Comparison of ENCODE assay signal across 8 cellular contexts in the genomic region with DNA sequence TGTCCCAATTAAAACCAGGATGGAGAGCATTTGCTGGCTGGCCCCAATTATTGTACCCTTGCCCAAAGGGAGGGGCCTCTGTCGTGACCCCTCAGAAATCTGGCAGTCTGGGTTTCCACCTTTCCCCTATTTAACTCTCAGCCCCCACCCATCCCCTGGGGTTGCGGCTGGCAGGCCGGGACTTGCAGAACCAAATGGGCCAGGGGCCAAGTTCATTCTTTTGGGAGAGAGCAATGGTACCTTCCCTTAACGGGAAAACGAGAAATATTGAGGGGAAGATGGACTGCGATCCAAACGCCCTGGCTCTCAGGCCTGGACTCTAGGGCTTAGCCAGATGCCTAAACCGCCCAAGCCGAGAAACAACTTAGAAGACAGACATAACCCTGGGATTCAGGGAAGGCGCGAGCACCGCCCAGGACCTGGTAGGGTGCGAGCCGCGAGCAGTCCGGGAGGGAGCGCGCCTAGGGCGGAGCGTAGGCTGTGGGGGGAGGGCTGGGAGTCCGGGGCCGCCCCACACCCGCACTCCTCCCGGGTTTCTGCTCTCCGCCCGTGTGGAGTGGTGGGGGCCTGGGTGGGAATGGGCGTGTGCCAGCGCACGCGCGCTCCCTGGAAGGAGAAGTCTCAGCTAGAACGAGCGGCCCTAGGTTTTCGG. TPM values are rescaled to one million over a fixed set of nuclear protein-coding genes. Genes with fewer than 3 reads are reported as not detected.
DNase-seq lines count a peak whose midpoint lies in the region; ATAC-seq and TF ChIP-seq lines count a peak whose summit lies in the region.

A gene with protein sequence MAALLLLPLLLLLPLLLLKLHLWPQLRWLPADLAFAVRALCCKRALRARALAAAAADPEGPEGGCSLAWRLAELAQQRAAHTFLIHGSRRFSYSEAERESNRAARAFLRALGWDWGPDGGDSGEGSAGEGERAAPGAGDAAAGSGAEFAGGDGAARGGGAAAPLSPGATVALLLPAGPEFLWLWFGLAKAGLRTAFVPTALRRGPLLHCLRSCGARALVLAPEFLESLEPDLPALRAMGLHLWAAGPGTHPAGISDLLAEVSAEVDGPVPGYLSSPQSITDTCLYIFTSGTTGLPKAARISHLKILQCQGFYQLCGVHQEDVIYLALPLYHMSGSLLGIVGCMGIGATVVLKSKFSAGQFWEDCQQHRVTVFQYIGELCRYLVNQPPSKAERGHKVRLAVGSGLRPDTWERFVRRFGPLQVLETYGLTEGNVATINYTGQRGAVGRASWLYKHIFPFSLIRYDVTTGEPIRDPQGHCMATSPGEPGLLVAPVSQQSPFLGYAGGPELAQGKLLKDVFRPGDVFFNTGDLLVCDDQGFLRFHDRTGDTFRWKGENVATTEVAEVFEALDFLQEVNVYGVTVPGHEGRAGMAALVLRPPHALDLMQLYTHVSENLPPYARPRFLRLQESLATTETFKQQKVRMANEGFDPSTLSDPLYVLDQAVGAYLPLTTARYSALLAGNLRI (plus strand): TSS at position 628 of the 652 bp plus-strand sequence. CDS start 91 bp downstream, outside the sequence.

- H3K27me3 ChIP-seq in PC-3 (ENCODE audit: low read length) (no peaks in the 10 kb centered on the region), colonic mucosa (no peaks in the 10 kb centered on the region)

- H3K79me2 ChIP-seq in PC-3 (ENCODE audit: low read length): no peaks in the 10 kb centered on the region

- intact Hi-C loops in PC-3 (cut with micrococcal nuclease): no loop called here
- intact Hi-C loops in colonic mucosa (cut with DNase I): no loop called here

- TF ChIP-seq CTCF in PC-3 (conservative IDR thresholded peaks at IDR 0.05; ENCODE audit: low read depth, low read length): no peak
- TF ChIP-seq CTCF in colonic mucosa (IDR thresholded peaks at IDR 0.05): no peak

- H3K9me2 ChIP-seq in PC-3 (replicated peaks; ENCODE audit: low read length): no peaks in the 10 kb centered on the region

- H2AFZ ChIP-seq in PC-3 (ENCODE audit: low read length): peak within 1 kb of the TSS; percentile 79

- H3K4me3 ChIP-seq in PC-3 (ENCODE audit: low read length) (peak within 1 kb of the TSS; percentile 78), colonic mucosa (peak within 1 kb of the TSS; percentile 90)

- CTCF ChIA-PET in PC-3 (lab: Charles Lee): interaction anchor here (0.5 to 0.6 kb wide), 2 partner anchors 91 to 212 kb away, joined by 3 to 4 read pairs; no protein-coding TSS in a partner anchor

- peak; percentile 18 for ATAC-seq in HG03139 (IDR thresholded peaks at IDR 0.05; ENCODE audit: unreplicated experiment)
- ATAC-seq in PC-3: peak; percentile 73

- H3K27ac ChIP-seq in PC-3 (ENCODE audit: low read length) (no peak within 1 kb of the TSS), colonic mucosa (peak within 1 kb of the TSS; percentile 91)

- no peaks in the 10 kb centered on the region for H4K20me1 ChIP-seq in PC-3 (ENCODE audit: low read length)

- H3K4me1 ChIP-seq in PC-3 (ENCODE audit: insufficient read depth, low read length) (peaks cover 11% of the 10 kb centered on the region), colonic mucosa (no peaks in the 10 kb centered on the region)

- H3K36me3 ChIP-seq in PC-3 (ENCODE audit: low read depth, low read length): peaks cover 13% of the 10 kb centered on the region; the same call in 1 of the 2 replicates
- H3K36me3 ChIP-seq in colonic mucosa: no peaks in the 10 kb centered on the region

- no peaks in the 10 kb centered on the region for H3F3A ChIP-seq in PC-3 (ENCODE audit: low read length, unreplicated experiment)

- H3K9me3 ChIP-seq in PC-3 (ENCODE audit: low read length) (no peaks in the 10 kb centered on the region), colonic mucosa (no peaks in the 10 kb centered on the region)

- DNase-seq in activated CD4-positive, alpha-beta T cell treated with anti-CD3 and anti-CD28 coated beads for 4 hours: peak; percentile 18 to 22
- no peak for DNase-seq in activated CD4-positive, alpha-beta T cell treated with anti-CD3 and anti-CD28 coated beads, Interleukin-2, amount 50 U/mL, for 1 hour
- DNase-seq in PC-3 (peak; percentile 53), colonic mucosa (peak; percentile 87), kidney glomerular epithelial cell (lab: John Stamatoyannopoulos, UW) (peak; percentile 51), retina (no peak)
- DNase-seq in stimulated activated CD8-positive, alpha-beta memory T cell treated with anti-CD3 and anti-CD28 coated beads, Interleukin-2, amount 100 ng/mL, for 48 hours (ENCODE audit: low read depth in 2 of 2): peak; percentile 13 to 27

- POLR2A ChIA-PET in PC-3 (lab: Charles Lee; ENCODE audit: unreplicated experiment): no interaction called here

- peak within 1 kb of the TSS; percentile 25 for H3K9ac ChIP-seq in PC-3 (ENCODE audit: low read length)
- peak within 1 kb of the TSS; percentile 81 to 83 for H3K9ac ChIP-seq in colonic mucosa (ENCODE audit: low read depth in 2 of 2, low read length in 2 of 2)

- H3K4me2 ChIP-seq in PC-3 (ENCODE audit: low read length): peak within 1 kb of the TSS; percentile 92

- TSS peak; percentile 12 for BruUV-seq in PC-3 (replicated peaks; lab: Mats Ljungman, UMichigan)

RNA-seq across cellular contexts. Expression of the gene that starts here (rescaled TPM):
- 6.3 and 9.2 TPM in 2 replicates for total RNA-seq in PC-3 (2014; rRNA removed)
- 10 to 100 TPM; 24.1 to 27.9 TPM for total RNA-seq in colonic mucosa

Comparison
In these comparisons a context has a peak if more than half of its experiments do, and no peak if none do; other contexts are left out.
1. DNase-seq: peak in activated CD4-positive, alpha-beta T cell treated with anti-CD3 and anti-CD28 coated beads for 4 hours (2 of 2), PC-3 (single experiment), colonic mucosa (single experiment), kidney glomerular epithelial cell (single experiment) and stimulated activated CD8-positive, alpha-beta memory T cell treated with anti-CD3 and anti-CD28 coated beads, Interleukin-2, amount 100 ng/mL, for 48 hours (2 of 2); none in activated CD4-positive, alpha-beta T cell treated with anti-CD3 and anti-CD28 coated beads, Interleukin-2, amount 50 U/mL, for 1 hour (single experiment) and retina (single experiment).